ENCODE assay signal across 13 cellular contexts in the genomic region with DNA sequence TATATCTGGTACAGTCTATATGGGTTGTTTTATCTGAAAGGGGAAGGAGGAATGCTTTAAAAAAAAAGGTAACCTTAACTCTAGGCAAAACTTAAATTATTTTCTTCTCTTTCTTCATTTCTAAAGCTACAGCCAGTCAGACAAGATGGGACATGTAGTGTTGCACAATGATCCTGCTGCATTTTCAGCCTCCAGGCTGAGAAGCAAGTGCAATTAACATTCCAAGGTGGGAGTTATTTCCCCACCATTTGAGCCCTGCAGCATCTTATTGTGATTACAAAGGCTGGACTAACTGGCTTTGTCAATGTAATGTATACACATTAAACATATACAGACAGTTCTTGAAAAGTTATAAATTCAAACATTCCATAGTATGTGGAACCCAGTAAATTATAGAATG. TPM values are rescaled to one million over a fixed set of nuclear protein-coding genes. Genes with fewer than 3 reads are reported as not detected.
DNase-seq lines count a peak whose midpoint lies in the region; ATAC-seq and TF ChIP-seq lines count a peak whose summit lies in the region.
"Had no signal": no experiment of that assay in that cellular context is flagged by ENCODE, and none has a peak within 500 bp of the region (broad histone marks: within the 10 kb centered on the region; RNA-seq: fewer than 3 reads in every experiment).

No MANE protein-coding gene starts in this region.

- H3K4ac ChIP-seq in neuronal stem cell (ENCODE audit: low read length), result no peak overlapping the region

- H3K23ac ChIP-seq in neuronal stem cell (ENCODE audit: low read depth, low read length, poor library complexity), result no peak overlapping the region

- H3K4me2 ChIP-seq in neuronal stem cell (ENCODE audit: insufficient read depth, low read length, poor library complexity, severe bottlenecking), result no peak overlapping the region

- no peak overlapping the region for H3K4me3 ChIP-seq in neuronal stem cell (ENCODE audit: low read length in 2 of 2)
- H3K4me3 ChIP-seq in esophagus squamous epithelium, result no peak overlapping the region
- H3K4me3 ChIP-seq: heart left ventricle had no signal

- intact Hi-C loops in esophagus squamous epithelium (cut with DNase I), result no loop called here

- no peak overlapping the region for H2BK120ac ChIP-seq in neuronal stem cell (ENCODE audit: low read depth, low read length)

- no peak overlapping the region for H3K18ac ChIP-seq in neuronal stem cell (ENCODE audit: low read length)

- TF ChIP-seq POLR2A in GM18505 (IDR thresholded peaks at IDR 0.05; ENCODE audit: borderline replicate concordance, extremely low read depth, insufficient read depth, insufficient read length) (no peak), esophagus squamous epithelium (IDR thresholded peaks at IDR 0.05) (no peak)

- no peak overlapping the region for H4K8ac ChIP-seq in neuronal stem cell (ENCODE audit: low read depth, low read length)

- H2AK5ac ChIP-seq in neuronal stem cell (ENCODE audit: low read depth, low read length), result no peak overlapping the region

- H2BK12ac ChIP-seq in neuronal stem cell (ENCODE audit: low read length), result no peak overlapping the region

- H2BK15ac ChIP-seq in neuronal stem cell (ENCODE audit: low read length), result no peak overlapping the region

- no peak overlapping the region for H3K14ac ChIP-seq in neuronal stem cell (ENCODE audit: low read length)

- no peak overlapping the region for H3K9ac ChIP-seq in neuronal stem cell (ENCODE audit: low read depth, low read length, poor library complexity)

- H4K91ac ChIP-seq in neuronal stem cell (ENCODE audit: low read depth, low read length, poor library complexity), result no peak overlapping the region

- H3K27me3 ChIP-seq in neuronal stem cell (ENCODE audit: control insufficient read depth in 3 of 3, insufficient read depth in 3 of 3, low read depth in 1 of 3, low read length in 3 of 3) (no peaks in the 10 kb centered on the region), esophagus squamous epithelium (peaks cover 0 to 7% (median 0%) of the 10 kb centered on the region in 4 donors)
- H3K27me3 ChIP-seq: heart left ventricle had no signal

- no peak for TF ChIP-seq CTCF in esophagus squamous epithelium (IDR thresholded peaks at IDR 0.05)

- H2AFZ ChIP-seq in neuronal stem cell (ENCODE audit: low read length), result peak overlapping the region; percentile 56

- H3K27ac ChIP-seq in neuronal stem cell (replicated peaks; ENCODE audit: low read length), result no peak overlapping the region
- no peak overlapping the region for H3K27ac ChIP-seq in esophagus squamous epithelium
- H3K27ac ChIP-seq: heart left ventricle, HL-60 had no signal

- H3K9me3 ChIP-seq in neuronal stem cell (replicated peaks in 1 of 2; ENCODE audit: control insufficient read depth in 2 of 2, insufficient read depth in 1 of 2, low read depth in 1 of 2, low read length in 2 of 2) (no peaks in the 10 kb centered on the region), esophagus squamous epithelium (no peaks in the 10 kb centered on the region)
- H3K9me3 ChIP-seq: heart left ventricle had no signal

- H3K36me3 ChIP-seq in neuronal stem cell (replicated peaks in 1 of 2; ENCODE audit: control insufficient read depth in 2 of 2, insufficient read depth in 2 of 2, low read length in 2 of 2) (no peaks in the 10 kb centered on the region), esophagus squamous epithelium (no peaks in the 10 kb centered on the region)
- H3K36me3 ChIP-seq: heart left ventricle had no signal

- DNase-seq in ELF-1 (ENCODE audit: low read depth, low spot score), result peak; percentile 86
- DNase-seq in LoVo (ENCODE audit: low spot score), result peak; percentile 26
- DNase-seq in dedifferentiated amniotic fluid mesenchymal stem cell (ENCODE audit: extremely low spot score), result peak; percentile 40
- peak; percentile 39 for DNase-seq in neuronal stem cell (ENCODE audit: low spot score)
- DNase-seq in esophagus squamous epithelium (lab: John Stamatoyannopoulos, UW), result no peak
- DNase-seq: activated CD4-positive, alpha-beta T cell treated with anti-CD3 and anti-CD28 coated beads, Interleukin-2, amount 50 U/mL, for 1 hour; effector CD4-positive, alpha-beta T cell; heart left ventricle; OCI-M1; small intestine had no signal

- no peak overlapping the region for H2BK5ac ChIP-seq in neuronal stem cell (ENCODE audit: low read length)

- ATAC-seq in GM18505 (IDR thresholded peaks at IDR 0.05; ENCODE audit: unreplicated experiment), result no peak
- ATAC-seq in HG02610 (IDR thresholded peaks at IDR 0.05; ENCODE audit: unreplicated experiment), result no peak
- ATAC-seq: heart left ventricle had no signal

- H3K4me1 ChIP-seq in neuronal stem cell (ENCODE audit: control insufficient read depth in 2 of 2, insufficient read depth in 1 of 2, low read depth in 1 of 2, low read length in 2 of 2), result peaks cover 7 to 9% of the 10 kb centered on the region in 2 donors
- H3K4me1 ChIP-seq in esophagus squamous epithelium, result peaks cover 0 to 49% (median 16%) of the 10 kb centered on the region in 3 donors

- no peaks in the 10 kb centered on the region for H3K79me1 ChIP-seq in neuronal stem cell (ENCODE audit: low read depth, low read length)

RNA-seq across cellular contexts. Expression of a gene that starts 22.6 kb away (rescaled TPM):
- 21.8 TPM for polyA plus RNA-seq in neuronal stem cell (2013, experiment 1 of 2)
- 21.5 TPM for polyA plus RNA-seq in neuronal stem cell (2013, experiment 2 of 2)
- 10 to 100 TPM; 15.6 to 48.4 (median 26.9) TPM for total RNA-seq in esophagus squamous epithelium
